ENCODE assay signal across 30 cellular contexts in the genomic region with DNA sequence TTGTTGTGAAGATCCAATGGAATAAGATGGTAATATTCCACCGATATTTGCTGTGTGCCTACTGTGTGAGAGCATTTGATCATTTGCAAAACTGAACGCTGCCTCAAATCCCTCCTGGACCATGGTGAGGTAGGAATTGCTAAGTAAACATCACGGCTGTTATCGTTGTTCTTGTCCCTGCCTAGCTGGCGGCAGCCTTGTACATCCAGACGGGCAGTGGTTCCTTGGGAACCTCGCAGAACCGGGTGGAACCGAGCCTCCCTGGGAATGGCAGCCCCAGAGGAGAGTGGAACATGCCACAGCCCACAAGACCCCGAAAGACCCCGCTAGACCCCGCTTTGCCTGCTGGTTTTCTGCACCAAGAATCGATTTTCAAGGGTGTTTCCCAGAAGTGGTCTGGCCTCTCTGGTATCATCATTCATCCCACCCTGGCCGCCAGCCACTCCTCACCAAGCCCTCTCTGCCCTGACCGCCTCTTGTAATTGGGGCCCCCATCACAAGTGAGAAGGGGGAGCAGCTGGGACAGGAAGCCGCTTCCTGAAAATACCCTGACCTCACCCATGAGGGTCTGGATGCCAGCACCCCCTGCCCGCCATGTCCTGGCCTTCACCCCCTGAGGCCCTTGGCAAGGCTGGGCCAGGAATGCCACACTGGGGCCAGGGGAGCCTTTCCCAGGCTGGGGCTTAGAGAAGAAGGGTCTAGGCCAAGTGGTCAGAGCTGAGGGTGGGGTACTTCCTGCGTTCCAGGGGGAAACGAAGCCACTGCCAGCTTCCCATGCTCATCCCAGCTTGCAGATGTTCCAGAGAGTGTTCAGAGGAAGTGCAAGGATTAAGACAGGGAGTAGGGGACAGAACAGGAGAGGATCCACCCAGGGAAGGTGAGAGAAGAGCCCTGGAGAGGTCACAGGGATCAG.
"Had no signal": no experiment of that assay in that cellular context is flagged by ENCODE, and none has a peak within 500 bp of the region (broad histone marks: within the 10 kb centered on the region; RNA-seq: fewer than 3 reads in every experiment).

No MANE protein-coding gene starts in this region.

- DNase-seq: hypothalamus; immature natural killer cell; kidney; left colon; left lung; lower lobe of right lung; mammary epithelial cell; mesenchymal stem cell; nephron progenitor cell; ovary; retina; right cardiac atrium; sigmoid colon; stimulated activated CD4-positive, alpha-beta T cell treated with anti-CD3 and anti-CD28 coated beads, Interleukin-1b, Interleukin-23, amount 100 ng/mL, for 48 hours; stimulated activated CD4-positive, alpha-beta T cell treated with anti-CD3 and anti-CD28 coated beads, Interleukin-2, amount 100 ng/mL, for 48 hours; stimulated activated CD4-positive, alpha-beta T cell treated with anti-CD3 and anti-CD28 coated beads, Interleukin-4, amount 100 ng/mL, for 4 hours; stimulated activated CD8-positive, alpha-beta memory T cell treated with anti-CD3 and anti-CD28 coated beads, Interleukin-4, amount 100 ng/mL, for 48 hours; stimulated activated naive CD4-positive, alpha-beta T cell treated with Interleukin-2 at 50 U/mL for 16 hours; stimulated activated naive CD8-positive, alpha-beta T cell treated with anti-CD3 and anti-CD28 coated beads, Interleukin-15, amount 100 ng/mL, for 72 hours; substantia nigra; testis; thyroid gland; transverse colon; upper lobe of left lung had no signal

- H3K27me3 ChIP-seq: neural progenitor cell, ovary, testis, thyroid gland, upper lobe of left lung, vagina had no signal

- H3K4me3 Mint-ChIP-seq: immature natural killer cell; naive thymus-derived CD8-positive, alpha-beta T cell; nephron progenitor cell; neural progenitor cell; stimulated activated memory B cell treated with anti-CD40 and anti-IgM and Interleukin-4, amounts not matched to agents 10 μg/mL and 1 μg/mL and 100 μg/mL, for 72 hours; stimulated activated naive CD8-positive, alpha-beta T cell treated with anti-CD3 and anti-CD28 coated beads, Interleukin-15, amount 100 ng/mL, for 72 hours had no signal

- H3K27ac Mint-ChIP-seq: immature natural killer cell; naive thymus-derived CD8-positive, alpha-beta T cell; nephron progenitor cell; neural progenitor cell; progenitor cell of endocrine pancreas; stimulated activated memory B cell treated with anti-CD40 and anti-IgM and Interleukin-4, amounts not matched to agents 10 μg/mL and 1 μg/mL and 100 μg/mL, for 72 hours had no signal

- H3K36me3 Mint-ChIP-seq: naive thymus-derived CD8-positive, alpha-beta T cell; neural progenitor cell; stimulated activated memory B cell treated with anti-CD40 and anti-IgM and Interleukin-4, amounts not matched to agents 10 μg/mL and 1 μg/mL and 100 μg/mL, for 72 hours had no signal

- H3K4me2 ChIP-seq: neural progenitor cell, smooth muscle cell had no signal

- H3K4me3 ChIP-seq: left lung, lower lobe of right lung, neural progenitor cell, ovary, sigmoid colon, smooth muscle cell, testis, thyroid gland, transverse colon, upper lobe of left lung, vagina had no signal

- H3K4me1 Mint-ChIP-seq: immature natural killer cell; naive thymus-derived CD8-positive, alpha-beta T cell; stimulated activated memory B cell treated with anti-CD40 and anti-IgM and Interleukin-4, amounts not matched to agents 10 μg/mL and 1 μg/mL and 100 μg/mL, for 72 hours; stimulated activated naive CD8-positive, alpha-beta T cell treated with anti-CD3 and anti-CD28 coated beads, Interleukin-15, amount 100 ng/mL, for 72 hours had no signal

- H3K9me3 ChIP-seq: left lung, lower lobe of right lung, ovary, sigmoid colon, testis, thyroid gland, transverse colon, upper lobe of left lung, vagina had no signal

- H3K27ac ChIP-seq: left lung, lower lobe of right lung, neural progenitor cell, ovary, sigmoid colon, testis, thyroid gland, transverse colon, upper lobe of left lung, vagina had no signal

- H3K36me3 ChIP-seq: left lung, lower lobe of right lung, neural progenitor cell, ovary, sigmoid colon, thyroid gland, transverse colon, upper lobe of left lung, vagina had no signal

- H3K9me3 Mint-ChIP-seq: immature natural killer cell; nephron progenitor cell; neural progenitor cell; stimulated activated memory B cell treated with anti-CD40 and anti-IgM and Interleukin-4, amounts not matched to agents 10 μg/mL and 1 μg/mL and 100 μg/mL, for 72 hours; stimulated activated naive CD8-positive, alpha-beta T cell treated with anti-CD3 and anti-CD28 coated beads, Interleukin-15, amount 100 ng/mL, for 72 hours had no signal

- H2AFZ ChIP-seq: neural progenitor cell had no signal

- H3K9ac ChIP-seq: neural progenitor cell had no signal

- H3K4me1 ChIP-seq: left lung, lower lobe of right lung, sigmoid colon, testis, thyroid gland, transverse colon, upper lobe of left lung, vagina had no signal
